Comparison of ENCODE assay signal across 1 cellular context in the genomic region with DNA sequence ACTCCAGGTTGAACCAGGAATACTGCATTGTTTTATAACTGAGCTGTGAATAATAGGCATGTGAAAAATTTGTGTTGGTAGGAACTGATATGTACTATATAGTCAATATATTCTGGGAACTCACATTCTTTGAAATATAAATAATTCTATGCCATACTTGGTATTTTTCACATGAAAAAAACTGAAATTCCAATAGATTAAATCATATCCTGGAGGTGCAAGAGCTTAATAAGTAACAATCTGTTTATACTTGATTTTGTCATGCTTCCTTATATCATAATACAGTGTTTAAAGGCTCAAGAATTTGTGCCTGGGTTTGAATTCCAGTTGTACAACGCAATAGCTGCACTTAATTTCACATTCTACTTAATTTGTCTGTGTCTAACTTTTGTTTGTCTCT.
TF ChIP-seq lines count a peak whose summit lies in the region.

No MANE protein-coding gene starts in this region.

TF ChIP-seq in A549, 52 proteins besides CTCF, POLR2A, EP300 and RAD21 (continued from another document):
- TF ChIP-seq POLR2AphosphoS2 (conservative IDR thresholded peaks at IDR 0.05; ENCODE audit: low read length) (no peak), FOSL2 (IDR thresholded peaks at IDR 0.05) (no peak), FOSL2 (CRISPR knock-in tag; IDR thresholded peaks at IDR 0.05) (peak; percentile 55), CEBPB (IDR thresholded peaks at IDR 0.05) (peak; percentile 18 to 35; a peak in 1 of 4 replicates), MAZ (IDR thresholded peaks at IDR 0.05; ENCODE audit: borderline replicate concordance, low read depth, low read length) (no peak), ESRRA (IDR thresholded peaks at IDR 0.05; ENCODE audit: borderline replicate concordance, low read length) (no peak), CHD4 (IDR thresholded peaks at IDR 0.05; ENCODE audit: borderline replicate concordance) (no peak), PHF8 (IDR thresholded peaks at IDR 0.05; ENCODE audit: borderline replicate concordance, low read depth) (no peak)
TF ChIP-seq in A549: peak in this region for 4.
